22 cellular contexts compared by ENCODE assay signal in the genomic region with DNA sequence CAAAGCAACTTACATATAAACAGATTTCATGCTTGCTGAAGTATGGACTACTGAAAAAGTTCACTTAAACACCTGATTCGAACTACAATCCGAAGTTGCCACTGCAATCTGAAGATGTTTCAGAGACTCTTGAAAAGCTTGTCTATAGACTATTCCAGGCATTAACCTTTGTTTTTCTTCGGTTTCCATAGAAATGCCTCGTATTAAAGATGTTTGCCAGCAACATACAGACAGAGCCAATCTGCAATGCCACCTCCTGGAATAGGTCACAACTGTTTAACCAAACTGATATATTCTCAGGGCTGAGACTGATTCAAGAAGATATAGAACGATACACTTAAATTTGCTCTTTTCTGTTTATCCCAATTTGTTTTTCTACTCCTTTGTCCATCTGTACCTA. TPM values are rescaled to one million over a fixed set of nuclear protein-coding genes. Genes with fewer than 3 reads are reported as not detected.
DNase-seq lines count a peak whose midpoint lies in the region; ATAC-seq and TF ChIP-seq lines count a peak whose summit lies in the region.
"Had no signal": no experiment of that assay in that cellular context is flagged by ENCODE, and none has a peak within 500 bp of the region (broad histone marks: within the 10 kb centered on the region; RNA-seq: fewer than 3 reads in every experiment).

No MANE protein-coding gene starts in this region.

- H3K9me3 ChIP-seq in HUES48 (ENCODE audit: control insufficient read depth, insufficient read depth, low read length): peaks cover 26% of the 10 kb centered on the region
- H3K9me3 ChIP-seq in iPS-18a (ENCODE audit: control insufficient read depth, low read depth, low read length): peaks cover 10% of the 10 kb centered on the region
- H3K9me3 ChIP-seq in vagina: no peaks in the 10 kb centered on the region
- H3K9me3 ChIP-seq in SJCRH30 (replicated peaks): no peaks in the 10 kb centered on the region
- H3K9me3 ChIP-seq: ascending aorta, left ventricle myocardium inferior, thyroid gland had no signal

- no peak for TF ChIP-seq CTCF in WTC11 (IDR thresholded peaks at IDR 0.05)
- TF ChIP-seq CTCF in vagina (IDR thresholded peaks at IDR 0.05): no peak

- peak overlapping the region; percentile 48 for H3K4me3 ChIP-seq in HUES48 (ENCODE audit: low read depth, low read length)
- H3K4me3 ChIP-seq in iPS-18a (ENCODE audit: low read length): peak overlapping the region; percentile 60
- H3K4me3 ChIP-seq in vagina: no peak overlapping the region
- H3K4me3 ChIP-seq in SJCRH30: no peak overlapping the region
- H3K4me3 ChIP-seq: ascending aorta, left ventricle myocardium inferior, thyroid gland had no signal

- TF ChIP-seq POLR2A in vagina (IDR thresholded peaks at IDR 0.05): no peak

- H3K27me3 ChIP-seq in HUES48 (ENCODE audit: control insufficient read depth, insufficient read depth, low read length) (no peaks in the 10 kb centered on the region), iPS-18a (ENCODE audit: control insufficient read depth, insufficient read depth, low read length) (no peaks in the 10 kb centered on the region), vagina (no peaks in the 10 kb centered on the region), SJCRH30 (0 out of 2 replicates have a peak, but pooled peaks cover 4% of the 10 kb centered on the region)
- H3K27me3 ChIP-seq: ascending aorta, thyroid gland had no signal

- no peaks in the 10 kb centered on the region for H3K36me3 ChIP-seq in HUES48 (ENCODE audit: control insufficient read depth, insufficient read depth, low read length)
- no peaks in the 10 kb centered on the region for H3K36me3 ChIP-seq in iPS-18a (ENCODE audit: control insufficient read depth, low read depth, low read length)
- H3K36me3 ChIP-seq in vagina: no peaks in the 10 kb centered on the region
- no peaks in the 10 kb centered on the region for H3K36me3 ChIP-seq in SJCRH30
- H3K36me3 ChIP-seq: ascending aorta, left ventricle myocardium inferior, thyroid gland had no signal

- peak overlapping the region; percentile 99 for H3K27ac Mint-ChIP-seq in WTC11
- H3K27ac Mint-ChIP-seq: activated naive CD4-positive, alpha-beta T cell treated with anti-CD3 and anti-CD28 coated beads, Interleukin-2, amount 50 U/mL, for 72 hours; nephron; progenitor cell of endocrine pancreas had no signal

- H3K27me3 Mint-ChIP-seq in WTC11 (ENCODE audit: low read depth): peaks cover 33% of the 10 kb centered on the region

- DNase-seq in EH (ENCODE audit: low read depth): peak; percentile 41
- no peak for DNase-seq in WTC11 (ENCODE audit: low spot score)
- DNase-seq in NCI-H187 (lab: John Stamatoyannopoulos, UW): no peak
- no peak for DNase-seq in NCI-H226
- DNase-seq in vagina (ENCODE audit: extremely low spot score in 2 of 2): no peak
- DNase-seq in SJCRH30: no peak
- DNase-seq: activated CD4-positive, alpha-beta T cell treated with anti-CD3 and anti-CD28 coated beads for 4 hours; CD4-positive, alpha-beta memory T cell; cerebellar nuclear complex; effector memory CD8-positive, alpha-beta T cell; left ventricle myocardium inferior; MM.1S; RPMI8226; stimulated activated naive CD8-positive, alpha-beta T cell treated with anti-CD3 and anti-CD28 coated beads, Interleukin-15, Interleukin-2, amounts not matched to agents 100 U/mL and 50 U/mL, for 24 hours; thyroid gland had no signal

- H3K27ac ChIP-seq in HUES48 (ENCODE audit: low read depth, low read length) (peak overlapping the region; percentile 96), iPS-18a (ENCODE audit: low read length) (peak overlapping the region; percentile 100), vagina (no peak overlapping the region), SJCRH30 (no peak overlapping the region)
- H3K27ac ChIP-seq: ascending aorta, left ventricle myocardium inferior, thyroid gland had no signal

- H3K9ac ChIP-seq in HUES48 (ENCODE audit: low read depth, low read length) (peak overlapping the region; percentile 58), iPS-18a (ENCODE audit: low read length) (peak overlapping the region; percentile 95)

- H3K9me3 Mint-ChIP-seq in WTC11: peaks cover 32% of the 10 kb centered on the region
- H3K9me3 Mint-ChIP-seq: effector memory CD8-positive, alpha-beta T cell had no signal

- peak; percentile 9; the same call in 1 of the 2 replicates for ATAC-seq in WTC11
- ATAC-seq: activated naive CD4-positive, alpha-beta T cell treated with anti-CD3 and anti-CD28 coated beads, Interleukin-2, amount 50 U/mL, for 72 hours; effector memory CD8-positive, alpha-beta T cell; stimulated activated naive CD8-positive, alpha-beta T cell treated with anti-CD3 and anti-CD28 coated beads, Interleukin-15, Interleukin-2, amounts not matched to agents 100 U/mL and 50 U/mL, for 24 hours had no signal

- H3K4me1 ChIP-seq in HUES48 (ENCODE audit: control insufficient read depth, insufficient read depth, low read length): peaks cover 24% of the 10 kb centered on the region
- H3K4me1 ChIP-seq in iPS-18a (ENCODE audit: control insufficient read depth, low read depth, low read length): peaks cover 28% of the 10 kb centered on the region
- no peaks in the 10 kb centered on the region for H3K4me1 ChIP-seq in vagina
- H3K4me1 ChIP-seq in SJCRH30: no peaks in the 10 kb centered on the region
- H3K4me1 ChIP-seq: ascending aorta, left ventricle myocardium inferior, thyroid gland had no signal

- intact Hi-C loops in vagina (cut with DNase I): no loop called here

- CTCF ChIA-PET in WTC11 (lab: Charles Lee): interaction anchor here (0.7 to 3.1 kb wide), 8 partner anchors 14 to 152 kb away, joined by 3 to 13 read pairs (median 4); no protein-coding TSS in a partner anchor

- peaks cover 85% of the 10 kb centered on the region for H3K4me1 Mint-ChIP-seq in WTC11
- H3K4me1 Mint-ChIP-seq: nephron had no signal

- peaks cover 33% of the 10 kb centered on the region for H3K36me3 Mint-ChIP-seq in WTC11
- H3K36me3 Mint-ChIP-seq: CD4-positive, alpha-beta memory T cell had no signal

- peak overlapping the region; percentile 52 for H3K4me3 Mint-ChIP-seq in WTC11
- H3K4me3 Mint-ChIP-seq: CD4-positive, alpha-beta memory T cell; effector memory CD8-positive, alpha-beta T cell; nephron had no signal

- POLR2A ChIA-PET in WTC11 (lab: Charles Lee): interaction anchor here (0.7 kb wide), 1 partner anchor 35 kb away, joined by 3 read pairs; no protein-coding TSS in a partner anchor

TF ChIP-seq in WTC11, 78 proteins besides CTCF, POLR2A, EP300 and RAD21 (continues in another document):
- no peak for TF ChIP-seq MYBL2 (CRISPR knock-in tag; IDR thresholded peaks at IDR 0.05)
- no peak for TF ChIP-seq GABPB1 (CRISPR knock-in tag; IDR thresholded peaks at IDR 0.05)
- TF ChIP-seq, protein P1, sequence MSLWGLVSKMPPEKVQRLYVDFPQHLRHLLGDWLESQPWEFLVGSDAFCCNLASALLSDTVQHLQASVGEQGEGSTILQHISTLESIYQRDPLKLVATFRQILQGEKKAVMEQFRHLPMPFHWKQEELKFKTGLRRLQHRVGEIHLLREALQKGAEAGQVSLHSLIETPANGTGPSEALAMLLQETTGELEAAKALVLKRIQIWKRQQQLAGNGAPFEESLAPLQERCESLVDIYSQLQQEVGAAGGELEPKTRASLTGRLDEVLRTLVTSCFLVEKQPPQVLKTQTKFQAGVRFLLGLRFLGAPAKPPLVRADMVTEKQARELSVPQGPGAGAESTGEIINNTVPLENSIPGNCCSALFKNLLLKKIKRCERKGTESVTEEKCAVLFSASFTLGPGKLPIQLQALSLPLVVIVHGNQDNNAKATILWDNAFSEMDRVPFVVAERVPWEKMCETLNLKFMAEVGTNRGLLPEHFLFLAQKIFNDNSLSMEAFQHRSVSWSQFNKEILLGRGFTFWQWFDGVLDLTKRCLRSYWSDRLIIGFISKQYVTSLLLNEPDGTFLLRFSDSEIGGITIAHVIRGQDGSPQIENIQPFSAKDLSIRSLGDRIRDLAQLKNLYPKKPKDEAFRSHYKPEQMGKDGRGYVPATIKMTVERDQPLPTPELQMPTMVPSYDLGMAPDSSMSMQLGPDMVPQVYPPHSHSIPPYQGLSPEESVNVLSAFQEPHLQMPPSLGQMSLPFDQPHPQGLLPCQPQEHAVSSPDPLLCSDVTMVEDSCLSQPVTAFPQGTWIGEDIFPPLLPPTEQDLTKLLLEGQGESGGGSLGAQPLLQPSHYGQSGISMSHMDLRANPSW (CRISPR knock-in tag; conservative IDR thresholded peaks at IDR 0.05; ENCODE audit: low read depth): no peak
- TF ChIP-seq, protein P2, sequence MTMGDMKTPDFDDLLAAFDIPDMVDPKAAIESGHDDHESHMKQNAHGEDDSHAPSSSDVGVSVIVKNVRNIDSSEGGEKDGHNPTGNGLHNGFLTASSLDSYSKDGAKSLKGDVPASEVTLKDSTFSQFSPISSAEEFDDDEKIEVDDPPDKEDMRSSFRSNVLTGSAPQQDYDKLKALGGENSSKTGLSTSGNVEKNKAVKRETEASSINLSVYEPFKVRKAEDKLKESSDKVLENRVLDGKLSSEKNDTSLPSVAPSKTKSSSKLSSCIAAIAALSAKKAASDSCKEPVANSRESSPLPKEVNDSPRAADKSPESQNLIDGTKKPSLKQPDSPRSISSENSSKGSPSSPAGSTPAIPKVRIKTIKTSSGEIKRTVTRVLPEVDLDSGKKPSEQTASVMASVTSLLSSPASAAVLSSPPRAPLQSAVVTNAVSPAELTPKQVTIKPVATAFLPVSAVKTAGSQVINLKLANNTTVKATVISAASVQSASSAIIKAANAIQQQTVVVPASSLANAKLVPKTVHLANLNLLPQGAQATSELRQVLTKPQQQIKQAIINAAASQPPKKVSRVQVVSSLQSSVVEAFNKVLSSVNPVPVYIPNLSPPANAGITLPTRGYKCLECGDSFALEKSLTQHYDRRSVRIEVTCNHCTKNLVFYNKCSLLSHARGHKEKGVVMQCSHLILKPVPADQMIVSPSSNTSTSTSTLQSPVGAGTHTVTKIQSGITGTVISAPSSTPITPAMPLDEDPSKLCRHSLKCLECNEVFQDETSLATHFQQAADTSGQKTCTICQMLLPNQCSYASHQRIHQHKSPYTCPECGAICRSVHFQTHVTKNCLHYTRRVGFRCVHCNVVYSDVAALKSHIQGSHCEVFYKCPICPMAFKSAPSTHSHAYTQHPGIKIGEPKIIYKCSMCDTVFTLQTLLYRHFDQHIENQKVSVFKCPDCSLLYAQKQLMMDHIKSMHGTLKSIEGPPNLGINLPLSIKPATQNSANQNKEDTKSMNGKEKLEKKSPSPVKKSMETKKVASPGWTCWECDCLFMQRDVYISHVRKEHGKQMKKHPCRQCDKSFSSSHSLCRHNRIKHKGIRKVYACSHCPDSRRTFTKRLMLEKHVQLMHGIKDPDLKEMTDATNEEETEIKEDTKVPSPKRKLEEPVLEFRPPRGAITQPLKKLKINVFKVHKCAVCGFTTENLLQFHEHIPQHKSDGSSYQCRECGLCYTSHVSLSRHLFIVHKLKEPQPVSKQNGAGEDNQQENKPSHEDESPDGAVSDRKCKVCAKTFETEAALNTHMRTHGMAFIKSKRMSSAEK (CRISPR knock-in tag; IDR thresholded peaks at IDR 0.05; ENCODE audit: borderline replicate concordance): no peak

RNA-seq across cellular contexts. Expression of a gene that starts 28.9 kb away (rescaled TPM):
- 0.16 to 0.18 TPM (median 0.17 TPM) in 3 replicates for total RNA-seq in WTC11 (2021)
- total RNA-seq in vagina: not detected
- total RNA-seq in SJCRH30 (2014; rRNA removed; shearing (Covaris generic)): not detected in 2 replicates
- total RNA-seq: activated naive CD4-positive, alpha-beta T cell treated with anti-CD3 and anti-CD28 coated beads, Interleukin-2, amount 50 U/mL, for 72 hours; ascending aorta; CD4-positive, alpha-beta memory T cell; left ventricle myocardium inferior; progenitor cell of endocrine pancreas; skeletal muscle tissue had no signal

Comparison
In these comparisons a context has a peak if more than half of its experiments do, and no peak if none do; other contexts are left out.
1. H3K27ac ChIP-seq: peak in HUES48 (single experiment) and iPS-18a (single experiment); none in vagina (single experiment) and SJCRH30 (single experiment).
2. H3K4me3 ChIP-seq: peak in HUES48 (single experiment) and iPS-18a (single experiment); none in vagina (0 of 2) and SJCRH30 (single experiment).